10 cellular contexts compared by ENCODE assay signal in the genomic region with DNA sequence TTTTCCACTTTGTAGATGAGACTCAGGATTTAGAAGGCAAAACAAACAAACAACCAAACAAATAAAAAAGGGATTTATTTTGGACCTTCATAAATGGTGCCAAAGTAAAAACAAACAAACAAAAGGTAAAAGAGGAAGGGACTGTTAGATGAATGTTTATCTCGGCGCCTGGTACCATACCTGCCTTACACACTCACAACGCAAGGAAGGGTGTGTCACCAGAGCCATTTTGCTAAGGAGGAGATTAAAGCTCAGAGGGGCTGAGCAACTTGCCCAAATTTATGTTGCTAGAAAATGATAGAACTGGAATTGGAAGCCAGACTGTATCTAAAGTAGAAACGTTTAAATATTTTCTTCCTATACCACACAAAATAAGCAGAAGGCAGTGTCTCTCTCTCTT. TPM values are rescaled to one million over a fixed set of nuclear protein-coding genes. Genes with fewer than 3 reads are reported as not detected.
DNase-seq lines count a peak whose midpoint lies in the region; ATAC-seq and TF ChIP-seq lines count a peak whose summit lies in the region.
"Had no signal": no experiment of that assay in that cellular context is flagged by ENCODE, and none has a peak within 500 bp of the region (broad histone marks: within the 10 kb centered on the region; RNA-seq: fewer than 3 reads in every experiment).

No MANE protein-coding gene starts in this region.

- H2AFZ ChIP-seq in Karpas-422 (ENCODE audit: low read length) = no peak overlapping the region

- ATAC-seq in central memory CD8-positive, alpha-beta T cell (replicated peaks; ENCODE audit: extremely low read depth, poor library complexity, severe bottlenecking) = no peak
- ATAC-seq in GM18858 (IDR thresholded peaks at IDR 0.05; ENCODE audit: unreplicated experiment) (no peak), GM18867 (IDR thresholded peaks at IDR 0.05; ENCODE audit: unreplicated experiment) (no peak)

- 0 out of 2 replicates have a peak overlapping the region, but pooled peaks have one; percentile 31 for H3K9ac ChIP-seq in Karpas-422 (ENCODE audit: low read length)

- TF ChIP-seq CTCF in neural crest cell (conservative IDR thresholded peaks at IDR 0.05) = no peak

- H3K27ac Mint-ChIP-seq in CD8-positive, alpha-beta memory T cell = peak overlapping the region; percentile 13 to 96 (median 61)
- H3K27ac Mint-ChIP-seq in central memory CD8-positive, alpha-beta T cell (ENCODE audit: low read depth) = peak overlapping the region; percentile 82
- H3K27ac Mint-ChIP-seq in neural crest cell (ENCODE audit: unreplicated experiment) = no peak overlapping the region

- no peaks in the 10 kb centered on the region for H3K36me3 Mint-ChIP-seq in CD8-positive, alpha-beta memory T cell
- peaks cover 7% of the 10 kb centered on the region for H3K36me3 Mint-ChIP-seq in central memory CD8-positive, alpha-beta T cell (ENCODE audit: insufficient read depth)
- H3K36me3 Mint-ChIP-seq in neural crest cell (ENCODE audit: low read depth) = no peaks in the 10 kb centered on the region

- peaks cover 1 to 6% of the 10 kb centered on the region in 2 donors for H3K27me3 Mint-ChIP-seq in CD8-positive, alpha-beta memory T cell
- no peaks in the 10 kb centered on the region for H3K27me3 Mint-ChIP-seq in central memory CD8-positive, alpha-beta T cell
- H3K27me3 Mint-ChIP-seq in neural crest cell (ENCODE audit: low read depth) = no peaks in the 10 kb centered on the region

- peak overlapping the region; percentile 70 to 90 (median 79) for H3K4me3 Mint-ChIP-seq in CD8-positive, alpha-beta memory T cell
- peak overlapping the region; percentile 66 for H3K4me3 Mint-ChIP-seq in central memory CD8-positive, alpha-beta T cell
- peak overlapping the region; percentile 47 for H3K4me3 Mint-ChIP-seq in neural crest cell

- H3K36me3 ChIP-seq in CD8-positive, alpha-beta memory T cell (ENCODE audit: insufficient read depth, low read length) = no peaks in the 10 kb centered on the region
- H3K36me3 ChIP-seq in Karpas-422 (ENCODE audit: insufficient read depth, low read length) (no peaks in the 10 kb centered on the region), HAP-1 (replicated peaks) (no peaks in the 10 kb centered on the region)
- H3K36me3 ChIP-seq: neutrophil had no signal

- H3K79me2 ChIP-seq in Karpas-422 (ENCODE audit: low read length) = no peaks in the 10 kb centered on the region

- H4K20me1 ChIP-seq in Karpas-422 (ENCODE audit: insufficient read depth, low read depth, low read length) = no peaks in the 10 kb centered on the region

- in situ Hi-C loops in HAP-1 (cut with MboI; ENCODE audit: low sequenced_read_pairs) = loop anchor here (25.0 kb wide), 1 partner anchor 1805 kb away; a partner anchor contains a TSS

- H3K27me3 ChIP-seq in CD8-positive, alpha-beta memory T cell (ENCODE audit: insufficient read depth, low read length, poor library complexity, severe bottlenecking) = peaks cover 3% of the 10 kb centered on the region
- H3K27me3 ChIP-seq in Karpas-422 (ENCODE audit: low read length) = no peaks in the 10 kb centered on the region; the same call in 1 of the 2 replicates
- no peaks in the 10 kb centered on the region for H3K27me3 ChIP-seq in HAP-1 (ENCODE audit: low read depth)

- H3K4me3 ChIP-seq in CD8-positive, alpha-beta memory T cell (ENCODE audit: low read length) = peak overlapping the region; percentile 9
- 0 out of 2 replicates have a peak overlapping the region, but pooled peaks have one; percentile 34 for H3K4me3 ChIP-seq in Karpas-422 (ENCODE audit: low read length)
- H3K4me3 ChIP-seq in HAP-1 = no peak overlapping the region

- peak overlapping the region; percentile 58 for H3K4me2 ChIP-seq in Karpas-422 (ENCODE audit: low read depth, low read length, poor library complexity, severe bottlenecking)

- H3K9me3 ChIP-seq in CD8-positive, alpha-beta memory T cell (ENCODE audit: low read length) = no peaks in the 10 kb centered on the region
- H3K9me3 ChIP-seq in Karpas-422 (ENCODE audit: low read length) (no peaks in the 10 kb centered on the region), HAP-1 (no peaks in the 10 kb centered on the region; the same call in 1 of the 2 replicates)
- H3K9me3 ChIP-seq: neutrophil had no signal

- POLR2A ChIA-PET in CD8-positive, alpha-beta memory T cell (lab: Charles Lee) = interaction anchor here (0.8 kb wide), 1 partner anchor 1812 kb away, joined by 9 read pairs; no protein-coding TSS in a partner anchor

- no peak for DNase-seq in CD8-positive, alpha-beta memory T cell
- DNase-seq in Karpas-422 (peak; percentile 24), neural crest cell (ENCODE audit: low read depth, low spot score) (no peak), NCI-H2107 treated with DMSO at 0.1 percent for 48 hours (lab: John Stamatoyannopoulos, UW; ENCODE audit: unreplicated experiment) (no peak), HAP-1 (ENCODE audit: low spot score in 2 of 2) (no peak)
- DNase-seq in central memory CD8-positive, alpha-beta T cell (ENCODE audit: low spot score in 2 of 2) = no peak

- CTCF ChIA-PET in CD8-positive, alpha-beta memory T cell (lab: Charles Lee) = interaction anchor here (0.6 to 3.7 kb wide), 5 partner anchors 11 to 1800 kb away, joined by 3 to 65 read pairs (median 3); a partner anchor contains a TSS

- H3K9me3 Mint-ChIP-seq in CD8-positive, alpha-beta memory T cell = no peaks in the 10 kb centered on the region
- no peaks in the 10 kb centered on the region for H3K9me3 Mint-ChIP-seq in central memory CD8-positive, alpha-beta T cell
- no peaks in the 10 kb centered on the region for H3K9me3 Mint-ChIP-seq in neural crest cell

- H3K9me2 ChIP-seq in Karpas-422 (replicated peaks; ENCODE audit: insufficient read depth, low read length) = no peaks in the 10 kb centered on the region

- no peak overlapping the region for H3K27ac ChIP-seq in CD8-positive, alpha-beta memory T cell (ENCODE audit: low read depth, low read length)
- H3K27ac ChIP-seq in Karpas-422 (ENCODE audit: low read length) = no peak overlapping the region
- H3K27ac ChIP-seq: neutrophil, RWPE1 had no signal

- H3K4me1 Mint-ChIP-seq in CD8-positive, alpha-beta memory T cell = peaks cover 10 to 24% (median 20%) of the 10 kb centered on the region in 3 donors
- peaks cover 11% of the 10 kb centered on the region for H3K4me1 Mint-ChIP-seq in central memory CD8-positive, alpha-beta T cell
- peaks cover 33% of the 10 kb centered on the region for H3K4me1 Mint-ChIP-seq in neural crest cell

- no peaks in the 10 kb centered on the region for H3K4me1 ChIP-seq in CD8-positive, alpha-beta memory T cell (ENCODE audit: insufficient read depth, low read length)
- H3K4me1 ChIP-seq in Karpas-422 (ENCODE audit: low read length) (peaks cover 10% of the 10 kb centered on the region), HAP-1 (no peaks in the 10 kb centered on the region)

RNA-seq across cellular contexts. Expression of a gene that starts 29.5 kb away (rescaled TPM):
- 10 to 100 TPM; 35.1 to 37.1 TPM for total RNA-seq in CD8-positive, alpha-beta memory T cell
- polyA plus RNA-seq in CD8-positive, alpha-beta memory T cell = 6.4 TPM
- 37.3 and 40.6 TPM in 2 replicates for total RNA-seq in Karpas-422 (2014; rRNA removed; shearing (Covaris generic); ENCODE audit: low replicate concordance)
- 27.9 and 31.9 TPM in 2 replicates for total RNA-seq in neural crest cell
